ENCODE assay signal across 11 cellular contexts in genomic region chrX:106707771-106708454, GRCh38. TPM values are rescaled to one million over a fixed set of nuclear protein-coding genes. Genes with fewer than 3 reads are reported as not detected.
DNase-seq lines count a peak whose midpoint lies in the region; ATAC-seq, FAIRE-seq and TF ChIP-seq lines count a peak whose summit lies in the region.
"Had no signal": no experiment of that assay in that cellular context is flagged by ENCODE, and none has a peak within 500 bp of the region (broad histone marks: within the 10 kb centered on the region; RNA-seq: fewer than 3 reads in every experiment).

No MANE protein-coding gene starts in this region.

- FAIRE-seq in kidney (lab: Jason Lieb, UNC), result no peak

- H3K4me1 ChIP-seq in cardiac muscle cell (ENCODE audit: low read depth) (peaks cover 15% of the 10 kb centered on the region), kidney (ENCODE audit: control insufficient read depth in 1 of 2, insufficient read depth in 1 of 2, low read depth in 1 of 2, low read length in 2 of 2) (no peaks in the 10 kb centered on the region)

- H3K4me3 ChIP-seq in cardiac muscle cell (no peak overlapping the region), kidney (ENCODE audit: low read length in 2 of 2) (no peak overlapping the region)

- H3K27ac ChIP-seq in cardiac muscle cell (peak overlapping the region; percentile 14), kidney (ENCODE audit: low read depth in 2 of 2, low read length in 2 of 2) (no peak overlapping the region)
- H3K27ac ChIP-seq: KMS-11 had no signal

- H3K27me3 ChIP-seq in cardiac muscle cell, result no peaks in the 10 kb centered on the region

- TF ChIP-seq CTCF in cardiac muscle cell (IDR thresholded peaks at IDR 0.05; ENCODE audit: low read depth, low read length) (no peak), kidney (IDR thresholded peaks at IDR 0.05; ENCODE audit: borderline replicate concordance, extremely low read depth, insufficient read depth) (no peak)

- peak; percentile 71 to 96 for ATAC-seq in left cardiac atrium
- no peak for ATAC-seq in HG03280 (IDR thresholded peaks at IDR 0.05; ENCODE audit: unreplicated experiment)

- H3K9ac ChIP-seq in kidney (ENCODE audit: low read length in 2 of 2), result no peak overlapping the region
- H3K9ac ChIP-seq: KMS-11 had no signal

- intact Hi-C loops in cardiac septum (cut with DNase I), result no loop called here
- intact Hi-C loops in left cardiac atrium (cut with DNase I), result no loop called here
- intact Hi-C loops in kidney (cut with DNase I), result no loop called here

- DNase-seq in cardiac muscle cell (ENCODE audit: low read depth in 1 of 2, low spot score in 1 of 2) (peak; percentile 43 to 69), cardiac septum (ENCODE audit: low spot score) (no peak), SW480 (ENCODE audit: low spot score) (peak; percentile 68), left cardiac atrium (no peak), kidney (no peak)
- DNase-seq in activated CD8-positive, alpha-beta memory T cell treated with anti-CD3 and anti-CD28 coated beads, Interleukin-2, amount 50 U/mL, for 4 hours, result no peak
- no peak for DNase-seq in NK-92 treated with Interleukin-12 subunit alpha and Interleukin-12 subunit beta, amount 100 ng/mL, for 24 hours (lab: John Stamatoyannopoulos, UW)
- DNase-seq: activated CD4-positive, alpha-beta T cell treated with anti-CD3 and anti-CD28 coated beads, Interleukin-2, amount 50 U/mL, for 4 hours; stimulated activated CD4-positive, alpha-beta T cell treated with anti-CD3 and anti-CD28 coated beads, Interleukin-12 subunit alpha, Interleukin-12 subunit beta, amount 100 ng/mL, for 4 hours had no signal

- H3K9me3 ChIP-seq in cardiac muscle cell (ENCODE audit: low read depth), result no peaks in the 10 kb centered on the region
- H3K9me3 ChIP-seq in kidney (ENCODE audit: control insufficient read depth in 1 of 2, low read length in 2 of 2), result no peaks in the 10 kb centered on the region

- H3K36me3 ChIP-seq in cardiac muscle cell (no peaks in the 10 kb centered on the region), kidney (ENCODE audit: control insufficient read depth in 1 of 2, insufficient read depth in 2 of 2, low read length in 2 of 2) (no peaks in the 10 kb centered on the region)

RNA-seq across cellular contexts. Expression of gene RNF128, which starts 18.6 kb away (rescaled TPM):
- total RNA-seq in cardiac muscle cell (0.18 and 0.21 TPM in 2 replicates), cardiac septum (0.32 TPM), left cardiac atrium (1 to 10 TPM in 1 of 2 donors, under 1 TPM in 1; 0.74 to 1.1 TPM), kidney (18.9 TPM)
- polyA plus RNA-seq in cardiac muscle cell (0.72 TPM in 1 of 2 replicates, not detected in the other), kidney (ENCODE audit: insufficient read depth, low read depth, low replicate concordance) (18.4 TPM)

Comparison
In these comparisons a context has a peak if more than half of its experiments do, and no peak if none do; other contexts are left out.
1. DNase-seq: peak in cardiac muscle cell (2 of 2) and SW480 (single experiment); none in cardiac septum (single experiment), left cardiac atrium (single experiment), kidney (single experiment), activated CD8-positive, alpha-beta memory T cell treated with anti-CD3 and anti-CD28 coated beads, Interleukin-2, amount 50 U/mL, for 4 hours (single experiment) and NK-92 treated with Interleukin-12 subunit alpha and Interleukin-12 subunit beta, amount 100 ng/mL, for 24 hours (single experiment).